ENCODE assay signal across 10 cellular contexts in genomic region chrX:3717742-3718420, GRCh38.
"Had no signal": no experiment of that assay in that cellular context is flagged by ENCODE, and none has a peak within 500 bp of the region (broad histone marks: within the 10 kb centered on the region; RNA-seq: fewer than 3 reads in every experiment).

No MANE protein-coding gene starts in this region.

- H3K27ac ChIP-seq: hepatocyte, right atrium auricular region had no signal

- H3K27me3 ChIP-seq: hepatocyte, right atrium auricular region had no signal

- H3K9me3 ChIP-seq: right atrium auricular region had no signal

- H3K4me1 ChIP-seq: right atrium auricular region had no signal

- H3K4me3 ChIP-seq: hepatocyte, right atrium auricular region had no signal

- DNase-seq: activated naive CD4-positive, alpha-beta T cell treated with anti-CD3 and anti-CD28 coated beads, Interleukin-2, amount 50 U/mL, for 16 hours; activated T-cell treated with anti-CD3 and anti-CD28 coated beads, Interleukin-2, amount 50 U/mL, for 1 hour; amniotic stem cell; kidney glomerular epithelial cell; posterior cingulate gyrus; stimulated activated CD4-positive, alpha-beta T cell treated with anti-CD3 and anti-CD28 coated beads, Interleukin-1b, Interleukin-23, amount 100 ng/mL, for 48 hours; stimulated activated naive B cell treated with anti-CD40 and anti-IgM and Interleukin-4, amounts not matched to agents 10 μg/mL and 1 μg/mL and 100 μg/mL, for 72 hours; T-helper 2 cell had no signal

- H3K36me3 ChIP-seq: right atrium auricular region had no signal

- ATAC-seq: stimulated activated naive B cell treated with anti-CD40 and anti-IgM and Interleukin-4, amounts not matched to agents 10 μg/mL and 1 μg/mL and 100 μg/mL, for 72 hours had no signal
